In the genomic region with DNA sequence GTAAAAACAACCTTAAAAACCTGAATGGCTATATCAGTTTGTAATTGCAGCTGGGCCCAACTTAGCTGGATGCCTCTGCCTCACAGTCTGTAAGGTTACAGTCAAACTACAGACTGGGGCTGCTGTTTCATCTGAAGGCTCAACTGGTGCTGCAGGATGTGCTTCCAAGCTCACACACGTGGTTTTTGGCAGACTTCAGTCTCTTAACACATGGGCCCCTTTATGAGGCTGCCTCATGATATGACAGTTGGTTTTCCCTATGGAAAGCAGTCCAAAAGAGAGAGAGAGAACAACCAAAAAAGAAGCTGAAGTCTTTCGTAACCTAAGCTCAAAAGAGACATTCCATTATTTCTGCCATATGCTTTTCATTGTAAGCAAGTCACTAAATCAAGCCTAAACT, we compare ENCODE assay signal across 26 cellular contexts. TPM values are rescaled to one million over a fixed set of nuclear protein-coding genes. Genes with fewer than 3 reads are reported as not detected.
DNase-seq lines count a peak whose midpoint lies in the region; ATAC-seq, FAIRE-seq and TF ChIP-seq lines count a peak whose summit lies in the region.
"Had no signal": no experiment of that assay in that cellular context is flagged by ENCODE, and none has a peak within 500 bp of the region (broad histone marks: within the 10 kb centered on the region; RNA-seq: fewer than 3 reads in every experiment).

No MANE protein-coding gene starts in this region.

- no peaks in the 10 kb centered on the region for H3K27me3 ChIP-seq in pancreas
- H3K27me3 ChIP-seq in H7 (ENCODE audit: control insufficient read depth, insufficient read depth, low read length): no peaks in the 10 kb centered on the region
- H3K27me3 ChIP-seq: BLaER1 treated with 17β-estradiol and CSF1 and Interleukin-3, amounts not matched to agents 10 nM and 100 nM had no signal

- WGBS in A549 (ENCODE audit: missing lambda C conversion rate): 37% methylated on average over 2 of the region's 2 CpGs
- 47 to 79% methylated on average over 2 of the region's 2 CpGs for WGBS in pancreas, 2 donors

- ATAC-seq in A549 (no peak), pancreas (no peak), GM19328 (IDR thresholded peaks at IDR 0.05; ENCODE audit: unreplicated experiment) (no peak)
- ATAC-seq: CD8-positive, alpha-beta T cell; GM12878 had no signal

- TF ChIP-seq CTCF in A549 (IDR thresholded peaks at IDR 0.05): no peak
- TF ChIP-seq CTCF in pancreas (IDR thresholded peaks at IDR 0.05): no peak

- H3K4me1 ChIP-seq in A549 (no peaks in the 10 kb centered on the region), pancreas (no peaks in the 10 kb centered on the region)
- H3K4me1 ChIP-seq: Caco-2 had no signal

- H3K36me3 ChIP-seq in pancreas: no peaks in the 10 kb centered on the region
- H3K36me3 ChIP-seq in H7 (replicated peaks; ENCODE audit: control insufficient read depth, insufficient read depth, low read length): no peaks in the 10 kb centered on the region
- H3K36me3 ChIP-seq: BLaER1 treated with 17β-estradiol and CSF1 and Interleukin-3, amounts not matched to agents 10 nM and 100 nM had no signal

- CTCF ChIA-PET in A549 (lab: Yijun Ruan, JAX): interaction anchor here (0.6 to 1.1 kb wide), 2 partner anchors 9 to 56 kb away, joined by 3 read pairs; no protein-coding TSS in a partner anchor

- H3K9me3 ChIP-seq in A549 (0 out of 3 replicates have a peak, but pooled peaks cover 3% of the 10 kb centered on the region), pancreas (no peaks in the 10 kb centered on the region)
- H3K9me3 ChIP-seq: Caco-2 had no signal

- DNase-seq in A549 (ENCODE audit: low read depth in 1 of 2, low spot score in 1 of 2): no peak
- DNase-seq in Caki2 (ENCODE audit: low read depth): peak; percentile 3
- DNase-seq in erythroblast (lab: John Stamatoyannopoulos, UW): peak; percentile 26 to 43
- peak; percentile 10 for DNase-seq in fibroblast of gingiva (ENCODE audit: low read depth)
- no peak for DNase-seq in pancreas
- no peak for DNase-seq in H7
- DNase-seq in anterior cingulate cortex (lab: John Stamatoyannopoulos, UW): no peak
- DNase-seq: 8988T; AML-193; Caco-2; CD4-positive, alpha-beta T cell; CD8-positive, alpha-beta T cell; DMS 273 treated with DMSO at 0.1 percent for 48 hours; DMS153; DMS53; DMS79; DND-41; EL; GDM1 had no signal

- TF ChIP-seq POLR2A in A549 (IDR thresholded peaks at IDR 0.05; ENCODE audit: low read length): no peak
- TF ChIP-seq POLR2A in erythroblast (IDR thresholded peaks at IDR 0.05; ENCODE audit: low read length): no peak

- POLR2A ChIA-PET in A549 (lab: Yijun Ruan, JAX): no interaction called here

- H3K4me2 ChIP-seq in A549: no peak overlapping the region
- H3K4me2 ChIP-seq: BLaER1 treated with 17β-estradiol and CSF1 and Interleukin-3, amounts not matched to agents 10 nM and 100 nM had no signal

- FAIRE-seq in A549 (lab: Jason Lieb, UNC) (peak; percentile 68), pancreas (lab: Jason Lieb, UNC) (no peak)
- FAIRE-seq: A204.1, GM12878, GM12892, GM18507 had no signal

- intact Hi-C loops in pancreas (cut with DNase I): no loop called here

- TF ChIP-seq EP300 in A549 (IDR thresholded peaks at IDR 0.05): no peak

- in situ Hi-C loops in Caki2 (cut with HindIII; ENCODE audit: low pct_unique_long_range_greater_than_20kb, low sequenced_read_pairs): no loop called here

- H3K4me3 ChIP-seq in A549 (no peak overlapping the region), pancreas (no peak overlapping the region), H7 (ENCODE audit: insufficient read depth, low read depth, low read length) (no peak overlapping the region)
- H3K4me3 ChIP-seq: BLaER1 treated with 17β-estradiol and CSF1 and Interleukin-3, amounts not matched to agents 10 nM and 100 nM; GM12878 had no signal

- no peak for TF ChIP-seq RAD21 in A549 (conservative IDR thresholded peaks at IDR 0.05 in 1 of 2, IDR thresholded peaks at IDR 0.05 in 1 of 2)

- H3K27ac ChIP-seq in A549 (no peak overlapping the region), pancreas (no peak overlapping the region)
- H3K27ac ChIP-seq: BLaER1 treated with 17β-estradiol and CSF1 and Interleukin-3, amounts not matched to agents 10 nM and 100 nM; C4-2B had no signal

TF ChIP-seq in A549, 52 proteins besides CTCF, POLR2A, EP300 and RAD21:
- TF ChIP-seq CHD2 (IDR thresholded peaks at IDR 0.05; ENCODE audit: low read length, partially characterized antibody) (no peak), HES2 (IDR thresholded peaks at IDR 0.05) (no peak), NR3C1 (IDR thresholded peaks at IDR 0.05) (no peak), JUNB (IDR thresholded peaks at IDR 0.05) (no peak), CBX8 (IDR thresholded peaks at IDR 0.05) (no peak), EHMT2 (IDR thresholded peaks at IDR 0.05; ENCODE audit: low read depth) (no peak), ZFP36 (IDR thresholded peaks at IDR 0.05; ENCODE audit: borderline replicate concordance, partially characterized antibody) (no peak)

RNA-seq across cellular contexts. Expression of gene CTSL, which starts 27.4 kb away (rescaled TPM):
- polyA plus RNA-seq in A549 (2011; rRNA removed): 666 and 725 TPM in 2 replicates
- polyA plus RNA-seq in A549 (2012; cell fraction: cytosol; rRNA removed): 308 and 392 TPM in 2 replicates
- polyA plus RNA-seq in A549 (2012; cell fraction: nucleus; rRNA removed): 321 and 389 TPM in 2 replicates
- polyA plus RNA-seq in A549 (2017; fragmentation: RNase III; extraction: RNeasy Plus Mini Kit Qiagen cat#74134 plus additional on column Dnase treatment): 546 to 902 TPM (median 660 TPM) in 3 replicates
- 113 and 147 TPM in 2 replicates for polyA minus RNA-seq in A549 (2011; rRNA and poly(A)+ RNA removed)
- total RNA-seq in Caki2 (2014; rRNA removed; shearing (Covaris generic); ENCODE audit: low replicate concordance): 227 and 293 TPM in 2 replicates
- total RNA-seq in pancreas: 10 to 100 TPM; 37.6 to 67.7 (median 42.6) TPM
- polyA plus RNA-seq in pancreas: 10 to 100 TPM; 33.8 to 64.1 TPM
- 46.8 and 47.7 TPM in 2 replicates for total RNA-seq in H7 (2014; rRNA removed; shearing (Covaris generic))

Comparison
In these comparisons a context has a peak if more than half of its experiments do, and no peak if none do; other contexts are left out.
1. DNase-seq: peak in Caki2 (single experiment), erythroblast (2 of 2) and fibroblast of gingiva (single experiment); none in A549 (0 of 2), pancreas (0 of 6), H7 (single experiment) and anterior cingulate cortex (0 of 58).